ENCODE assay signal across 11 cellular contexts in the genomic region with DNA sequence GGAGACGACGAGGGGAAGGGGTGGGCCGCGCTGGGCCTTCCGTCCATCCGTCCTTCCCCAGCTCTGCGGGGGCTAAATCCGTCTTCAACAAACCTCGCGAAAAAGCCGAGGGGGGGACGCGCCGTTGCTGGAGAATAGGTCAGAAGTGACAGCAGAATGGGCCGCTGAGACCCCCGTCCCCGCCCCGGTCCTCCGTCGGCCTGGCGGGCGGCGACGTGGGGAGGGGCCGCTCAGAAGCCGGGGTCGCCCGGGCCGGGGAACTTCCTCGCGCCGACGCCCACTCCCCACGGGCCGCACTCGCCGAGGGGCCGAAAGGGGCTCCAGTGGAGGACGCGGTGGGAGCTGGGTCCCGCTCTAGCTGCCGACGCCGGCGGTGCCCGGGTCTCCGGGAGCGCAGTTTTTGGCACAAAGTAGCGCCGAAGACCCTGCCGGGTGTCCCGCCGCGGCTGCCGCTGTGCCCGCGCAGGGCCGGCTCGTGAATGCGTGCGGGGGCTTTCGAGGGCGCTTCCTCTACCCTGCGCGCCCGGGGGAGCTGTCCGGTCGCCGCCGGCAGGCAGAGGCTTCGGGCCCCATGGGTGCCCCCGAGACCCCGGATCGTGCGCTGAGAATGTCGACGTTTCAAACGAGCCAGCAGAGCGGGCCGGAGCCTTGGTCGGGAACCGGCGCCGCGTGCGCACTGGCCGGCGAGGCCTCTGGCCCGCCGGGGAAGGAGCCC. TPM values are rescaled to one million over a fixed set of nuclear protein-coding genes. Genes with fewer than 3 reads are reported as not detected.
DNase-seq lines count a peak whose midpoint lies in the region; ATAC-seq and TF ChIP-seq lines count a peak whose summit lies in the region.
"Had no signal": no experiment of that assay in that cellular context is flagged by ENCODE, and none has a peak within 500 bp of the region (broad histone marks: within the 10 kb centered on the region; RNA-seq: fewer than 3 reads in every experiment).

No MANE protein-coding gene starts in this region.

- H3K4me1 Mint-ChIP-seq in MCF 10A (ENCODE audit: insufficient read depth, unreplicated experiment) = peaks cover 6% of the 10 kb centered on the region

- H3K9me3 ChIP-seq in GM23248 (ENCODE audit: low read depth) (no peaks in the 10 kb centered on the region), HAP-1 (no peaks in the 10 kb centered on the region)

- peak; percentile 45 for DNase-seq in GM23248
- DNase-seq in MCF 10A (ENCODE audit: unreplicated experiment) = no peak
- peak; percentile 38 for DNase-seq in iris pigment epithelial cell (ENCODE audit: low read depth)
- peak; percentile 63 for DNase-seq in sciatic nerve (ENCODE audit: low spot score)
- DNase-seq in stimulated activated CD4-positive, alpha-beta T cell treated with anti-CD3 and anti-CD28 coated beads, Interleukin-4, amount 100 ng/mL, for 4 hours = no peak
- no peak for DNase-seq in head of caudate nucleus
- no peak for DNase-seq in HAP-1 (ENCODE audit: low spot score in 2 of 2)
- DNase-seq: activated T-cell treated with anti-CD3 and anti-CD28 coated beads, Interleukin-2, amount 50 U/mL, for 48 hours; RPMI8226 had no signal

- H3K79me2 ChIP-seq in GM23248 (ENCODE audit: insufficient read depth) = peaks cover 73% of the 10 kb centered on the region

- no peak overlapping the region for H2AFZ ChIP-seq in GM23248

- H3K4me1 ChIP-seq in GM23248 (ENCODE audit: insufficient read depth) (no peaks in the 10 kb centered on the region), HAP-1 (peaks cover 16% of the 10 kb centered on the region)

- no peaks in the 10 kb centered on the region for H3K27me3 Mint-ChIP-seq in MCF 10A (ENCODE audit: insufficient read depth, unreplicated experiment)

- CTCF ChIA-PET in MCF 10A (lab: Yijun Ruan, JAX) = interaction anchor here (0.6 to 0.8 kb wide), 3 partner anchors 32 to 57 kb away, joined by 3 read pairs; partner anchors contain the start of gene BAHCC1

- intact Hi-C loops in MCF 10A (cut with micrococcal nuclease) = no loop called here
- intact Hi-C loops in sciatic nerve (cut with DNase I) = no loop called here
- intact Hi-C loops in head of caudate nucleus (cut with DNase I) = no loop called here

- no peaks in the 10 kb centered on the region for H3K9me3 Mint-ChIP-seq in MCF 10A (ENCODE audit: unreplicated experiment)

- no peaks in the 10 kb centered on the region for H3K27me3 ChIP-seq in GM23248 (replicated peaks; ENCODE audit: insufficient read depth)
- H3K27me3 ChIP-seq in HAP-1 (ENCODE audit: low read depth) = no peaks in the 10 kb centered on the region

- TF ChIP-seq CTCF in MCF 10A (IDR thresholded peaks at IDR 0.05; ENCODE audit: unreplicated experiment) = no peak

- ATAC-seq in sciatic nerve (no peak), GM18909 (IDR thresholded peaks at IDR 0.05; ENCODE audit: poor library complexity, unreplicated experiment) (no peak)
- ATAC-seq: left lobe of liver had no signal

- no peaks in the 10 kb centered on the region for H3K9me2 ChIP-seq in GM23248 (ENCODE audit: insufficient read depth)

- H3K4me2 ChIP-seq in GM23248 (ENCODE audit: unreplicated experiment) = peak overlapping the region; percentile 99

- no peaks in the 10 kb centered on the region; the same call in 1 of the 2 replicates for H3K36me3 ChIP-seq in GM23248 (ENCODE audit: low read depth)
- peaks cover 7% of the 10 kb centered on the region for H3K36me3 ChIP-seq in HAP-1 (replicated peaks)

- peak overlapping the region; percentile 100 for H3K27ac Mint-ChIP-seq in MCF 10A (ENCODE audit: low read depth, unreplicated experiment)

- H3K27ac ChIP-seq in GM23248 = peak overlapping the region; percentile 92

- H3K9ac ChIP-seq in GM23248 = peak overlapping the region; percentile 97

- POLR2A ChIA-PET in MCF 10A (lab: Yijun Ruan, JAX) = interaction anchor here (0.7 to 2.5 kb wide), 6 partner anchors 12 to 887 kb away, joined by 3 to 21 read pairs (median 5); partner anchors contain the start of gene SLC38A10

- peaks cover 9% of the 10 kb centered on the region; the same call in 1 of the 2 replicates for H3F3A ChIP-seq in GM23248 (ENCODE audit: insufficient read depth)

- no TSS peak for BruUV-seq in MCF 10A (replicated peaks; lab: Mats Ljungman, UMichigan)

- H3K4me3 ChIP-seq in GM23248 = peak overlapping the region; percentile 85
- no peak overlapping the region for H3K4me3 ChIP-seq in HAP-1

- no peaks in the 10 kb centered on the region for H4K20me1 ChIP-seq in GM23248 (ENCODE audit: insufficient read depth)

- H3K36me3 Mint-ChIP-seq in MCF 10A (ENCODE audit: insufficient read depth, unreplicated experiment) = peaks cover 14% of the 10 kb centered on the region

- peak overlapping the region; percentile 95 for H3K4me3 Mint-ChIP-seq in MCF 10A (ENCODE audit: unreplicated experiment)

- in situ Hi-C loops in GM23248 (cut with MboI) = no loop called here
- in situ Hi-C loops in HAP-1 (cut with MboI; ENCODE audit: low sequenced_read_pairs) = no loop called here

- 39 to 53% methylated on average over 77 to 90 of the region's 90 CpGs for WGBS in GM23248 (ENCODE audit: low coverage in 1 of 2, low lambda C conversion rate in 2 of 2, missing lambda C conversion rate in 2 of 2), 2 experiments

RNA-seq across cellular contexts. Expression of gene SLC38A10, which starts 46.4 kb away (rescaled TPM):
- total RNA-seq in GM23248 (2014; rRNA removed; shearing (Covaris generic)) = 133 and 137 TPM in 2 replicates
- polyA plus RNA-seq in GM23248 (2016; fragmentation: Nextera tagmentation; extraction: Ambion mirVana) = 58.6 and 61.8 TPM in 2 replicates
- total RNA-seq in MCF 10A (2022) = 98.2 and 108 TPM in 2 replicates
- total RNA-seq in sciatic nerve = 61.6 TPM

RNA-seq across cellular contexts. Expression of gene BAHCC1, which starts 53.8 kb away (rescaled TPM):
- 3.0 and 5.2 TPM in 2 replicates for total RNA-seq in GM23248 (2014; rRNA removed; shearing (Covaris generic))
- polyA plus RNA-seq in GM23248 (2016; fragmentation: Nextera tagmentation; extraction: Ambion mirVana) = 0.91 and 1.3 TPM in 2 replicates
- total RNA-seq in MCF 10A (2022) (7.4 and 9.2 TPM in 2 replicates), sciatic nerve (47.8 TPM)

Comparison
In these comparisons a context has a peak if more than half of its experiments do, and no peak if none do; other contexts are left out.
1. DNase-seq: peak in GM23248 (single experiment), iris pigment epithelial cell (single experiment) and sciatic nerve (single experiment); none in MCF 10A (single experiment), stimulated activated CD4-positive, alpha-beta T cell treated with anti-CD3 and anti-CD28 coated beads, Interleukin-4, amount 100 ng/mL, for 4 hours (0 of 2), head of caudate nucleus (0 of 42) and HAP-1 (0 of 2).